ENCODE assay signal across 16 cellular contexts in the genomic region with DNA sequence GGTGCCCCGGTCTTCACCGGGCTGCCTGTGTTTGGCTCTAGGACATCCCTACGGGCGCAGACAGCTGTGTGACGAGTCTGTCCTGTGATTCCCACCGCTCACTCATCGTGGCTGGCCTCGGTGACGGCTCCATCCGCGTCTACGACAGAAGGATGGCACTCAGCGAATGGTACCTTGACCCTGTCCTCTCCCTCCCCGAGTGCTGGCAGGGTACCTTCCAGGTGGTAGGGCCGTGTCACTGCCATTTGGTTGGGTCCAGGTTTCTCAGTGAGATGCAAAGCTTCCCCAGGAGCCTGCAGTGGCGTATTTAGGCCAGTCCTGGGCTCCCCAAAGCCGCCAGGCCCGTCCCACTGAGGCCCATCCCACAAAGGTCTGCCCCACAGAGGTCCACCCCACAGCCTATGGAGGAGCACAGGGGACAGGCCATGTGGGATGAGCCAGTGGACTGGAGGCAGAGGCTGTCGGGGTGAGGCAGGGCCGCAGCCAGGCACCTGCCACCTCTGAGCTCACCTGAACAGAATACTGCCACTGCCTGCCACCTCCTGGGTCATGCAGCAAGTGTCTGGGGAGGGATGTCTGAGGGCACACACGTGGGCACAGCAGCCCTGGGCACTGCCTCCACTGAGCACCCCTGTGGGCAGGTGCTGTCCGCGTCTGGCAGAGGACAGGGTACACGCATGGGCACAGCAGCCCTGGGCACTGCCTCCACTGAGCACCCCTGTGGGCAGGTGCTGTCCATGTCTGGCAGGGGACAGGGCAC. TPM values are rescaled to one million over a fixed set of nuclear protein-coding genes. Genes with fewer than 3 reads are reported as not detected.
DNase-seq lines count a peak whose midpoint lies in the region; ATAC-seq and TF ChIP-seq lines count a peak whose summit lies in the region.
"Had no signal": no experiment of that assay in that cellular context is flagged by ENCODE, and none has a peak within 500 bp of the region (broad histone marks: within the 10 kb centered on the region; RNA-seq: fewer than 3 reads in every experiment).

No MANE protein-coding gene starts in this region.

- DNase-seq in NT2/D1 (ENCODE audit: low read depth, low spot score) (no peak), dorsolateral prefrontal cortex (no peak), lung (ENCODE audit: low spot score) (no peak), NCI-H146 (lab: John Stamatoyannopoulos, UW) (no peak), T1000 (lab: John Stamatoyannopoulos, UW) (no peak)
- DNase-seq in activated CD8-positive, alpha-beta memory T cell treated with anti-CD3 and anti-CD28 coated beads, Interleukin-2, amount 10 ng/mL, durations not matched to agents 7 days and 5 days, result no peak
- DNase-seq: activated CD8-positive, alpha-beta T cell treated with anti-CD3 and anti-CD28 coated beads, Interleukin-2, amount 10 ng/mL, durations not matched to agents 7 days and 5 days; activated effector memory CD4-positive, alpha-beta T cell treated with Interleukin-2 at 50 U/mL for 16 hours; Calu3; naive B cell; NCI-H1105; stimulated activated naive CD4-positive, alpha-beta T cell had no signal

- H3K27ac ChIP-seq in dorsolateral prefrontal cortex (peak overlapping the region in 53 of 59 donors; percentile 18 to 94 (median 72)), lung (ENCODE audit: low read depth in 1 of 2, low read length in 1 of 2) (peak overlapping the region; percentile 51 to 84), stomach smooth muscle (ENCODE audit: low read length) (peak overlapping the region; percentile 99)

- H3K36me3 ChIP-seq in NT2/D1 (ENCODE audit: insufficient read depth, insufficient read length, low read length) (peaks cover 24% of the 10 kb centered on the region), lung (ENCODE audit: control insufficient read depth in 2 of 2, insufficient read depth in 2 of 2, low read length in 2 of 2) (peaks cover 0 to 34% of the 10 kb centered on the region in 2 donors), stomach smooth muscle (ENCODE audit: control insufficient read depth in 2 of 2, insufficient read depth in 2 of 2, low read length in 2 of 2) (peaks cover under 1 to 2% of the 10 kb centered on the region in 2 donors)
- H3K36me3 ChIP-seq: right lobe of liver had no signal

- H3K27me3 ChIP-seq in NT2/D1 (ENCODE audit: insufficient read depth, insufficient read length) (no peaks in the 10 kb centered on the region), dorsolateral prefrontal cortex (no peaks in the 10 kb centered on the region), lung (ENCODE audit: control insufficient read depth, insufficient read depth) (no peaks in the 10 kb centered on the region), stomach smooth muscle (ENCODE audit: control insufficient read depth in 1 of 2, insufficient read depth in 2 of 2, low read length in 2 of 2) (no peaks in the 10 kb centered on the region)
- H3K27me3 ChIP-seq: right lobe of liver had no signal

- WGBS in lung, 2 donors, result 87 to 94% methylated on average over 24 of the region's 24 CpGs

- H3K9me3 ChIP-seq in NT2/D1 (ENCODE audit: insufficient read depth, low read length), result peaks cover 3% of the 10 kb centered on the region; the same call in 1 of the 2 replicates
- H3K9me3 ChIP-seq in lung (ENCODE audit: control insufficient read depth in 2 of 2, insufficient read depth in 1 of 2, low read length in 1 of 2), result peaks cover 0 to 3% of the 10 kb centered on the region in 2 donors
- no peaks in the 10 kb centered on the region for H3K9me3 ChIP-seq in stomach smooth muscle (ENCODE audit: control insufficient read depth in 2 of 2, low read length in 2 of 2)
- H3K9me3 ChIP-seq: right lobe of liver had no signal

- peak overlapping the region; percentile 51 for H3K9ac ChIP-seq in NT2/D1 (ENCODE audit: insufficient read length, low read depth)
- H3K9ac ChIP-seq in stomach smooth muscle (ENCODE audit: low read length in 2 of 2), result peak overlapping the region; percentile 70 to 72

- CTCF ChIA-PET in activated CD8-positive, alpha-beta memory T cell treated with anti-CD3 and anti-CD28 coated beads, Interleukin-2, amount 10 ng/mL, durations not matched to agents 7 days and 5 days (lab: Charles Lee), result no interaction called here

- H3K4me3 Mint-ChIP-seq in activated CD8-positive, alpha-beta memory T cell treated with anti-CD3 and anti-CD28 coated beads, Interleukin-2, amount 10 ng/mL, durations not matched to agents 7 days and 5 days, result no peak overlapping the region
- H3K4me3 Mint-ChIP-seq: activated CD8-positive, alpha-beta T cell treated with anti-CD3 and anti-CD28 coated beads, Interleukin-2, amount 10 ng/mL, durations not matched to agents 7 days and 5 days; IgD-negative memory B cell had no signal

- intact Hi-C loops in dorsolateral prefrontal cortex (cut with DNase I), result no loop called here

- ATAC-seq in lung (ENCODE audit: insufficient read depth, low FRiP score), result no peak
- ATAC-seq in activated CD8-positive, alpha-beta memory T cell treated with anti-CD3 and anti-CD28 coated beads, Interleukin-2, amount 10 ng/mL, durations not matched to agents 7 days and 5 days, result no peak
- no peak for ATAC-seq in HG03354 (IDR thresholded peaks at IDR 0.05; ENCODE audit: poor library complexity, severe bottlenecking, unreplicated experiment)
- ATAC-seq: activated CD8-positive, alpha-beta T cell treated with anti-CD3 and anti-CD28 coated beads, Interleukin-2, amount 10 ng/mL, durations not matched to agents 7 days and 5 days had no signal

- H3K4me3 ChIP-seq in NT2/D1 (ENCODE audit: insufficient read length, low read depth), result no peak overlapping the region
- no peak overlapping the region for H3K4me3 ChIP-seq in dorsolateral prefrontal cortex
- no peak overlapping the region for H3K4me3 ChIP-seq in lung
- H3K4me3 ChIP-seq in stomach smooth muscle (ENCODE audit: low read length in 2 of 2), result peak overlapping the region in 1 of 2 donors; percentile 55
- H3K4me3 ChIP-seq: right lobe of liver had no signal

- no peak overlapping the region for H3K27ac Mint-ChIP-seq in activated CD8-positive, alpha-beta memory T cell treated with anti-CD3 and anti-CD28 coated beads, Interleukin-2, amount 10 ng/mL, durations not matched to agents 7 days and 5 days
- H3K27ac Mint-ChIP-seq: activated CD8-positive, alpha-beta T cell treated with anti-CD3 and anti-CD28 coated beads, Interleukin-2, amount 10 ng/mL, durations not matched to agents 7 days and 5 days; IgD-negative memory B cell had no signal

- no peaks in the 10 kb centered on the region for H3K27me3 Mint-ChIP-seq in activated CD8-positive, alpha-beta memory T cell treated with anti-CD3 and anti-CD28 coated beads, Interleukin-2, amount 10 ng/mL, durations not matched to agents 7 days and 5 days
- H3K27me3 Mint-ChIP-seq: IgD-negative memory B cell, naive B cell had no signal

- no peaks in the 10 kb centered on the region for H3K4me1 Mint-ChIP-seq in activated CD8-positive, alpha-beta memory T cell treated with anti-CD3 and anti-CD28 coated beads, Interleukin-2, amount 10 ng/mL, durations not matched to agents 7 days and 5 days

- TF ChIP-seq CTCF in dorsolateral prefrontal cortex (IDR thresholded peaks at IDR 0.05 in 54 of 56, conservative IDR thresholded peaks at IDR 0.05 in 2 of 56; ENCODE audit: low read depth in 1 of 56, partially characterized antibody in 56 of 56) (no peak), lung (IDR thresholded peaks at IDR 0.05; ENCODE audit: control extremely low read depth, extremely low read depth) (no peak)

- H3K9me3 Mint-ChIP-seq in activated CD8-positive, alpha-beta memory T cell treated with anti-CD3 and anti-CD28 coated beads, Interleukin-2, amount 10 ng/mL, durations not matched to agents 7 days and 5 days (ENCODE audit: low read depth), result no peaks in the 10 kb centered on the region
- H3K9me3 Mint-ChIP-seq: IgD-negative memory B cell, naive B cell had no signal

- H3K4me1 ChIP-seq in NT2/D1 (ENCODE audit: insufficient read depth, insufficient read length) (peaks cover 27% of the 10 kb centered on the region), lung (ENCODE audit: control insufficient read depth in 2 of 2, insufficient read depth in 2 of 2, low read length in 2 of 2) (peaks cover 0 to 13% of the 10 kb centered on the region in 2 donors), stomach smooth muscle (ENCODE audit: control insufficient read depth, insufficient read depth, low read length) (peaks cover 37% of the 10 kb centered on the region)
- H3K4me1 ChIP-seq: right lobe of liver had no signal

- peaks cover 1% of the 10 kb centered on the region for H3K36me3 Mint-ChIP-seq in activated CD8-positive, alpha-beta memory T cell treated with anti-CD3 and anti-CD28 coated beads, Interleukin-2, amount 10 ng/mL, durations not matched to agents 7 days and 5 days

RNA-seq across cellular contexts. Expression of a gene that starts 31.4 kb away (rescaled TPM):
- 10 to 100 TPM; 15.4 to 33.4 (median 22.0) TPM for total RNA-seq in dorsolateral prefrontal cortex
- total RNA-seq in lung, result 10 to 100 TPM; 18.2 to 36.3 TPM
- polyA plus RNA-seq in lung, result 10 to 100 TPM; 31.5 to 32.9 TPM
- 10 to 100 TPM; 29.8 to 34.6 TPM for total RNA-seq in activated CD8-positive, alpha-beta memory T cell treated with anti-CD3 and anti-CD28 coated beads, Interleukin-2, amount 10 ng/mL, durations not matched to agents 7 days and 5 days
